Comparison of ENCODE assay signal across 2 cellular contexts in the genomic region with DNA sequence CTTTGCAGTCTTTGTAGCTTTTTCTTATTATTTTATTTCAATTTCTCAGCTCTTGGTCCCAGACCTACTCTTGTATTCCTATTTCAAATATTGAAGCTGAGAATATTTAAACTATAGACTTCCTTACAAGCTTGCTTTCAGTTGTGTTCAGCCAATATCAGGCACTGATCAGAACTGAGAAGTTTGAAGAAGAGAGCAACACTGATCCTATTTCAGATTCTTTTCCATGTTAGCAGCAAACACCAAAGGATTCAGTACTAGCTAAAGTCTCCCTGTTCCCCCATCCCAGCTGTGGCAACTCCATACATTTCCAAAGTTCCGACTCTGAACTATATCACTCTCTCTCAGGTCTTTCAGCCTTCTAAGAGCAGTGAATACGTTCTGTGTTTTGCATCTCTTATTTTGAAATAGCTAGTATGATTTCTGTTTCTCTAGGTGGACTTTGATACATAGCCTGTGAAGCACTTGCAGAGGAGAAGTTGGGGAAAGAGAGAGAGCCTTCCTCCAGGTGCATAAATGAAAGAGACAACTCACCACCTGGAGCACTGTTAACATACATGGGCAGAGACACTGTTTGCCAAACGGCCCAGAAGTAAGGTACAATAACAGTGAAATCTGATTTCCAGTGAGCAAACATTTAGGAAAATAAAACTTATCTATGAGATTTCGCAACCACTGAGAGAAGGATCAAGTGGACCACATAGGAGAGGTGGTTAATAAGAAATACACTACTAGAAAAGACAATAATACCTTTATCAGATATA.
TF ChIP-seq lines count a peak whose summit lies in the region.

No MANE protein-coding gene starts in this region.

TF ChIP-seq in GM23338, 12 proteins besides CTCF, POLR2A, EP300 and RAD21:
- TF ChIP-seq POLR2AphosphoS5 (IDR thresholded peaks at IDR 0.05; ENCODE audit: low read depth) (no peak), NANOG (IDR thresholded peaks at IDR 0.05; ENCODE audit: borderline replicate concordance) (no peak), CREB1 (CRISPR knock-in tag; IDR thresholded peaks at IDR 0.05; ENCODE audit: low read depth) (no peak), STAT1 (IDR thresholded peaks at IDR 0.05; ENCODE audit: unreplicated experiment) (no peak), EZH2phosphoT487 (IDR thresholded peaks at IDR 0.05; ENCODE audit: unreplicated experiment) (no peak), JUNB (IDR thresholded peaks at IDR 0.05; ENCODE audit: unreplicated experiment) (no peak), ZNF114 (CRISPR knock-in tag; IDR thresholded peaks at IDR 0.05) (no peak), EZH2 (IDR thresholded peaks at IDR 0.05; ENCODE audit: low read depth, unreplicated experiment) (no peak), ZNF331 (CRISPR knock-in tag; IDR thresholded peaks at IDR 0.05; ENCODE audit: low read depth) (no peak)
- TF ChIP-seq, protein P1, sequence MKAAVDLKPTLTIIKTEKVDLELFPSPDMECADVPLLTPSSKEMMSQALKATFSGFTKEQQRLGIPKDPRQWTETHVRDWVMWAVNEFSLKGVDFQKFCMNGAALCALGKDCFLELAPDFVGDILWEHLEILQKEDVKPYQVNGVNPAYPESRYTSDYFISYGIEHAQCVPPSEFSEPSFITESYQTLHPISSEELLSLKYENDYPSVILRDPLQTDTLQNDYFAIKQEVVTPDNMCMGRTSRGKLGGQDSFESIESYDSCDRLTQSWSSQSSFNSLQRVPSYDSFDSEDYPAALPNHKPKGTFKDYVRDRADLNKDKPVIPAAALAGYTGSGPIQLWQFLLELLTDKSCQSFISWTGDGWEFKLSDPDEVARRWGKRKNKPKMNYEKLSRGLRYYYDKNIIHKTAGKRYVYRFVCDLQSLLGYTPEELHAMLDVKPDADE (IDR thresholded peaks at IDR 0.05): no peak
- TF ChIP-seq, protein P2, sequence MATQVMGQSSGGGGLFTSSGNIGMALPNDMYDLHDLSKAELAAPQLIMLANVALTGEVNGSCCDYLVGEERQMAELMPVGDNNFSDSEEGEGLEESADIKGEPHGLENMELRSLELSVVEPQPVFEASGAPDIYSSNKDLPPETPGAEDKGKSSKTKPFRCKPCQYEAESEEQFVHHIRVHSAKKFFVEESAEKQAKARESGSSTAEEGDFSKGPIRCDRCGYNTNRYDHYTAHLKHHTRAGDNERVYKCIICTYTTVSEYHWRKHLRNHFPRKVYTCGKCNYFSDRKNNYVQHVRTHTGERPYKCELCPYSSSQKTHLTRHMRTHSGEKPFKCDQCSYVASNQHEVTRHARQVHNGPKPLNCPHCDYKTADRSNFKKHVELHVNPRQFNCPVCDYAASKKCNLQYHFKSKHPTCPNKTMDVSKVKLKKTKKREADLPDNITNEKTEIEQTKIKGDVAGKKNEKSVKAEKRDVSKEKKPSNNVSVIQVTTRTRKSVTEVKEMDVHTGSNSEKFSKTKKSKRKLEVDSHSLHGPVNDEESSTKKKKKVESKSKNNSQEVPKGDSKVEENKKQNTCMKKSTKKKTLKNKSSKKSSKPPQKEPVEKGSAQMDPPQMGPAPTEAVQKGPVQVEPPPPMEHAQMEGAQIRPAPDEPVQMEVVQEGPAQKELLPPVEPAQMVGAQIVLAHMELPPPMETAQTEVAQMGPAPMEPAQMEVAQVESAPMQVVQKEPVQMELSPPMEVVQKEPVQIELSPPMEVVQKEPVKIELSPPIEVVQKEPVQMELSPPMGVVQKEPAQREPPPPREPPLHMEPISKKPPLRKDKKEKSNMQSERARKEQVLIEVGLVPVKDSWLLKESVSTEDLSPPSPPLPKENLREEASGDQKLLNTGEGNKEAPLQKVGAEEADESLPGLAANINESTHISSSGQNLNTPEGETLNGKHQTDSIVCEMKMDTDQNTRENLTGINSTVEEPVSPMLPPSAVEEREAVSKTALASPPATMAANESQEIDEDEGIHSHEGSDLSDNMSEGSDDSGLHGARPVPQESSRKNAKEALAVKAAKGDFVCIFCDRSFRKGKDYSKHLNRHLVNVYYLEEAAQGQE (IDR thresholded peaks at IDR 0.05; ENCODE audit: unreplicated experiment): no peak

TF ChIP-seq in H1, 55 proteins besides CTCF, POLR2A, EP300 and RAD21:
- TF ChIP-seq TBP (IDR thresholded peaks at IDR 0.05; ENCODE audit: low read depth, low read length) (no peak), RXRA (IDR thresholded peaks at IDR 0.05; ENCODE audit: insufficient read depth, low read depth, low read length) (no peak), CHD2 (IDR thresholded peaks at IDR 0.05; ENCODE audit: low read length) (no peak), POLR2AphosphoS5 (IDR thresholded peaks at IDR 0.05; ENCODE audit: low read depth, low read length) (no peak), KDM1A (IDR thresholded peaks at IDR 0.05; ENCODE audit: borderline replicate concordance, low read length) (no peak)
